ENCODE assay signal across 7 cellular contexts in genomic region chr19:6736169-6736916, GRCh38. TPM values are rescaled to one million over a fixed set of nuclear protein-coding genes. Genes with fewer than 3 reads are reported as not detected.
DNase-seq lines count a peak whose midpoint lies in the region; FAIRE-seq and TF ChIP-seq lines count a peak whose summit lies in the region.

No MANE protein-coding gene starts in this region.

- H3K36me3 ChIP-seq in kidney (ENCODE audit: control insufficient read depth in 1 of 2, insufficient read depth in 2 of 2, low read length in 2 of 2), result no peaks in the 10 kb centered on the region

- peak overlapping the region; percentile 95 to 96 for H3K27ac ChIP-seq in kidney (ENCODE audit: low read depth in 2 of 2, low read length in 2 of 2)

- H3K4me3 ChIP-seq in kidney (ENCODE audit: low read length in 2 of 2), result peak overlapping the region; percentile 75 to 93

- peak; percentile 48 for TF ChIP-seq CTCF in kidney (IDR thresholded peaks at IDR 0.05; ENCODE audit: borderline replicate concordance, extremely low read depth, insufficient read depth)

- FAIRE-seq in GM12891 (lab: Jason Lieb, UNC), result no peak
- FAIRE-seq in kidney (lab: Jason Lieb, UNC), result no peak

- peak overlapping the region; percentile 57 to 77 for H3K9ac ChIP-seq in kidney (ENCODE audit: low read length in 2 of 2)

- peak; percentile 73 for DNase-seq in GM12891 (ENCODE audit: insufficient read length, low spot score)
- DNase-seq in NCI-H1436 treated with DMSO at 0.1 percent for 48 hours (lab: John Stamatoyannopoulos, UW), result peak; percentile 13
- DNase-seq in activated CD4-positive, CD25-positive, alpha-beta regulatory T cell treated with anti-CD3 and anti-CD28 coated beads, Interleukin-2, amount 50 U/mL, for 16 hours (ENCODE audit: low read depth, low spot score), result peak; percentile 47
- DNase-seq in cerebellar cortex (ENCODE audit: low spot score), result peak; percentile 85
- peak; percentile 91 for DNase-seq in kidney
- peak; percentile 58 to 62 (median 58) for DNase-seq in stimulated activated CD4-positive, alpha-beta T cell treated with anti-CD3 and anti-CD28 coated beads, Interleukin-12 subunit alpha, Interleukin-12 subunit beta, amount 100 ng/mL, for 48 hours (ENCODE audit: low read depth in 2 of 3, low spot score in 1 of 3)
- DNase-seq in mesenteric fat pad (ENCODE audit: low spot score), result no peak

- H3K4me1 ChIP-seq in kidney (ENCODE audit: control insufficient read depth in 1 of 2, insufficient read depth in 1 of 2, low read depth in 1 of 2, low read length in 2 of 2), result peaks cover 13 to 28% of the 10 kb centered on the region in 2 donors

- no peaks in the 10 kb centered on the region for H3K9me3 ChIP-seq in kidney (ENCODE audit: control insufficient read depth in 1 of 2, low read length in 2 of 2)

- TF ChIP-seq POLR2A in GM12891 (IDR thresholded peaks at IDR 0.05; ENCODE audit: low read depth, low read length), result peak; percentile 51; the same call in 1 of the 2 replicates

- intact Hi-C loops in kidney (cut with DNase I), result no loop called here

TF ChIP-seq in GM12891, 5 proteins besides CTCF, POLR2A, EP300 and RAD21:
- TF ChIP-seq TAF1 (IDR thresholded peaks at IDR 0.05; ENCODE audit: low read depth, low read length) (peak; percentile 64; the same call in 1 of the 2 replicates), PAX5 (IDR thresholded peaks at IDR 0.05; ENCODE audit: insufficient read depth, low read length, severe bottlenecking) (no peak), POU2F2 (IDR thresholded peaks at IDR 0.05; ENCODE audit: low read depth, low read length) (no peak), SPI1 (IDR thresholded peaks at IDR 0.05; ENCODE audit: low read depth, low read length) (no peak), POLR2AphosphoS5 (IDR thresholded peaks at IDR 0.05; ENCODE audit: low read depth, low read length) (peak; percentile 67)
TF ChIP-seq in GM12891: peak in this region for 2.

RNA-seq across cellular contexts. Expression of gene GPR108, which starts 1.0 kb away (rescaled TPM):
- 44.9 TPM for polyA plus RNA-seq in GM12891 (2012; ENCODE audit: low read depth, missing spikeins)
- 113 TPM for total RNA-seq in kidney
- polyA plus RNA-seq in kidney (ENCODE audit: insufficient read depth, low read depth, low replicate concordance), result 144 TPM
- total RNA-seq in mesenteric fat pad, result 55.4 TPM

RNA-seq across cellular contexts. Expression of gene TRIP10, which starts 3.1 kb away (rescaled TPM):
- 44.5 TPM for polyA plus RNA-seq in GM12891 (2012; ENCODE audit: low read depth, missing spikeins)
- 92.9 TPM for total RNA-seq in kidney
- 57.5 TPM for polyA plus RNA-seq in kidney (ENCODE audit: insufficient read depth, low read depth, low replicate concordance)
- total RNA-seq in mesenteric fat pad, result 88.3 TPM

RNA-seq across cellular contexts. Expression of gene C3, which starts 15.9 kb away (rescaled TPM):
- 0.62 TPM for polyA plus RNA-seq in GM12891 (2012; ENCODE audit: low read depth, missing spikeins)
- total RNA-seq in kidney (3,831 TPM), mesenteric fat pad (1,009 TPM)
- 452 TPM for polyA plus RNA-seq in kidney (ENCODE audit: insufficient read depth, low read depth, low replicate concordance)

RNA-seq across cellular contexts. Expression of gene SH2D3A, which starts 30.9 kb away (rescaled TPM):
- 6.5 TPM for polyA plus RNA-seq in GM12891 (2012; ENCODE audit: low read depth, missing spikeins)
- 35.4 TPM for total RNA-seq in kidney
- 12.5 TPM for polyA plus RNA-seq in kidney (ENCODE audit: insufficient read depth, low read depth, low replicate concordance)
- 0.55 TPM for total RNA-seq in mesenteric fat pad

RNA-seq across cellular contexts. Expression of gene VAV1, which starts 36.2 kb away (rescaled TPM):
- 41.2 TPM for polyA plus RNA-seq in GM12891 (2012; ENCODE audit: low read depth, missing spikeins)
- total RNA-seq in kidney (15.5 TPM), mesenteric fat pad (16.4 TPM)
- 0.90 TPM for polyA plus RNA-seq in kidney (ENCODE audit: insufficient read depth, low read depth, low replicate concordance)
